Comparison of ENCODE assay signal across 3 cellular contexts in genomic region chr20:50714426-50714825, GRCh38. TPM values are rescaled to one million over a fixed set of nuclear protein-coding genes. Genes with fewer than 3 reads are reported as not detected.
"Had no signal": no experiment of that assay in that cellular context is flagged by ENCODE, and none has a peak within 500 bp of the region (broad histone marks: within the 10 kb centered on the region; RNA-seq: fewer than 3 reads in every experiment).

No MANE protein-coding gene starts in this region.

RNA-seq across cellular contexts. Expression of gene RIPOR3, which starts 23.1 kb away (rescaled TPM):
- total RNA-seq: LHCN-M2, MCF 10A, SK-MEL-5 had no signal
